In the genomic region with DNA sequence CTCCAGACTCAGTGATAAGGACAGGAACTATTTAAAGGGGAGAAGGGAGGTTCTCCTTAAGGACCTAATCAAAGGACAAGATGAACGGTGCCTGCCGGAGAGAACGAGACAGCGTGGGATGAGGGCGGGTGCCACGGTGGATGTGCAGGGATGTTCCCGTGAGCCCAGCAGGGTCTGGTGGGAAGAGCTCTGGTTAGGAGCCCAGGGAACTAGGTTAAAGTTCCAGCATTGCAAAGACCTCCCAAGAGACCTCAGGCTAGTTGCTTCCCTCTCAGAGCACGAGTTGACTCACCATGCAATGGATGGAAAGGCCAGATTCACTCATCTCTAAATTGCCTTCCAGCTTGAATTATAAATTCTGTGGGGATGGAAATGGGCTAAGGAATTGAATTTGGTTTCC, we compare ENCODE assay signal across 9 cellular contexts. TPM values are rescaled to one million over a fixed set of nuclear protein-coding genes. Genes with fewer than 3 reads are reported as not detected.
DNase-seq lines count a peak whose midpoint lies in the region.
"Had no signal": no experiment of that assay in that cellular context is flagged by ENCODE, and none has a peak within 500 bp of the region (broad histone marks: within the 10 kb centered on the region; RNA-seq: fewer than 3 reads in every experiment).

No MANE protein-coding gene starts in this region.

- H3K4me1 Mint-ChIP-seq in activated naive CD8-positive, alpha-beta T cell treated with anti-CD3 and anti-CD28 coated beads for 36 hours: peaks cover 93% of the 10 kb centered on the region

- peak overlapping the region; percentile 57 for H3K27ac Mint-ChIP-seq in activated naive CD8-positive, alpha-beta T cell treated with anti-CD3 and anti-CD28 coated beads for 36 hours
- H3K27ac Mint-ChIP-seq: natural killer cell had no signal

- H3K36me3 Mint-ChIP-seq in activated naive CD8-positive, alpha-beta T cell treated with anti-CD3 and anti-CD28 coated beads for 36 hours: peaks cover 48% of the 10 kb centered on the region
- H3K36me3 Mint-ChIP-seq: natural killer cell had no signal

- no peaks in the 10 kb centered on the region for H3K27me3 Mint-ChIP-seq in activated naive CD8-positive, alpha-beta T cell treated with anti-CD3 and anti-CD28 coated beads for 36 hours

- peak; percentile 85 for DNase-seq in EH (ENCODE audit: low read depth)
- DNase-seq in activated naive CD8-positive, alpha-beta T cell treated with anti-CD3 and anti-CD28 coated beads for 36 hours: no peak
- DNase-seq in hepatic stellate cell (ENCODE audit: low spot score): peak; percentile 83
- DNase-seq in smooth muscle cell of the brain vasculature (ENCODE audit: low read depth, low spot score): peak; percentile 88
- DNase-seq in NOMO-1 (lab: John Stamatoyannopoulos, UW; ENCODE audit: unreplicated experiment in 2 of 2): no peak
- DNase-seq in activated gamma-delta T cell (lab: John Stamatoyannopoulos, UW): no peak
- no peak for DNase-seq in amygdala (lab: John Stamatoyannopoulos, UW)
- no peak for DNase-seq in GDM1 (lab: John Stamatoyannopoulos, UW)

- peak overlapping the region; percentile 4 for H3K4me3 Mint-ChIP-seq in activated naive CD8-positive, alpha-beta T cell treated with anti-CD3 and anti-CD28 coated beads for 36 hours
- H3K4me3 Mint-ChIP-seq: natural killer cell had no signal

- H3K9me3 Mint-ChIP-seq in activated naive CD8-positive, alpha-beta T cell treated with anti-CD3 and anti-CD28 coated beads for 36 hours: no peaks in the 10 kb centered on the region
- H3K9me3 Mint-ChIP-seq: natural killer cell had no signal

RNA-seq across cellular contexts. Expression of gene CCR7, which starts 14.7 kb away (rescaled TPM):
- 100 to 1,000 TPM; 260 to 274 TPM for total RNA-seq in activated naive CD8-positive, alpha-beta T cell treated with anti-CD3 and anti-CD28 coated beads for 36 hours

RNA-seq across cellular contexts. Expression of gene TNS4, which starts 49.2 kb away (rescaled TPM):
- total RNA-seq in activated naive CD8-positive, alpha-beta T cell treated with anti-CD3 and anti-CD28 coated beads for 36 hours: 1 to 10 TPM; 7.3 to 7.6 TPM

Comparison
In these comparisons a context has a peak if more than half of its experiments do, and no peak if none do; other contexts are left out.
1. DNase-seq: peak in EH (single experiment), hepatic stellate cell (single experiment) and smooth muscle cell of the brain vasculature (single experiment); none in activated naive CD8-positive, alpha-beta T cell treated with anti-CD3 and anti-CD28 coated beads for 36 hours (single experiment), NOMO-1 (0 of 2), activated gamma-delta T cell (single experiment), amygdala (0 of 56) and GDM1 (single experiment).